23 cellular contexts compared by ENCODE assay signal in genomic region chr4:39255916-39256315, GRCh38.
A peak's percentile ranks its signal among the peaks of the same experiment; 100 is the strongest.
DNase-seq lines count a peak whose midpoint lies in the region; ATAC-seq and TF ChIP-seq lines count a peak whose summit lies in the region.
"Had no signal": no experiment of that assay in that cellular context is flagged by ENCODE, and none has a peak within 500 bp of the region (broad histone marks: within the 10 kb centered on the region; RNA-seq: fewer than 3 reads in every experiment).

No MANE protein-coding gene starts in this region.

- TF ChIP-seq POLR2A in breast epithelium (IDR thresholded peaks at IDR 0.05) (no peak), uterus (IDR thresholded peaks at IDR 0.05) (no peak)

- peaks cover 38% of the 10 kb centered on the region for H3K36me3 Mint-ChIP-seq in MCF 10A (ENCODE audit: insufficient read depth, unreplicated experiment)

- 29 to 34% methylated on average over 5 of the region's 5 CpGs for WGBS in aorta, 2 donors

- intact Hi-C loops in MCF 10A (cut with micrococcal nuclease) (no loop called here), breast epithelium (cut with DNase I; ENCODE audit: low total_unique reads) (no loop called here), aorta (cut with DNase I) (loop anchor here in 1 of 2 donors (1.0 to 2.0 kb wide), 2 partner anchors 19 to 74 kb away; partner anchors contain the start of gene WDR19), uterus (cut with DNase I; ENCODE audit: low total_unique reads) (no loop called here)

- peaks cover 5% of the 10 kb centered on the region for H3K4me1 Mint-ChIP-seq in MCF 10A (ENCODE audit: insufficient read depth, unreplicated experiment)
- H3K4me1 Mint-ChIP-seq: central memory CD8-positive, alpha-beta T cell; IgD-negative memory B cell; natural killer cell had no signal

- H3K9me3 ChIP-seq in breast epithelium = no peaks in the 10 kb centered on the region
- H3K9me3 ChIP-seq in aorta (ENCODE audit: control insufficient read depth, low read length) = no peaks in the 10 kb centered on the region
- H3K9me3 ChIP-seq in uterus = no peaks in the 10 kb centered on the region
- H3K9me3 ChIP-seq: HAP-1, lower lobe of right lung, vagina had no signal

- H3K27me3 ChIP-seq in breast epithelium (no peaks in the 10 kb centered on the region), aorta (ENCODE audit: control insufficient read depth in 1 of 2, insufficient read depth in 2 of 2, low read length in 1 of 2) (no peaks in the 10 kb centered on the region), uterus (no peaks in the 10 kb centered on the region)
- H3K27me3 ChIP-seq: BLaER1 treated with 17β-estradiol and CSF1 and Interleukin-3, amounts not matched to agents 10 nM and 100 nM; vagina had no signal

- CTCF ChIA-PET in MCF 10A (lab: Yijun Ruan, JAX) = interaction anchor here (0.6 kb wide), 1 partner anchor 14 kb away, joined by 3 read pairs; no protein-coding TSS in a partner anchor

- H3K4me3 ChIP-seq in breast epithelium = no peak overlapping the region
- no peak overlapping the region for H3K4me3 ChIP-seq in coronary artery
- H3K4me3 ChIP-seq in aorta (ENCODE audit: low read length in 2 of 2) = no peak overlapping the region
- H3K4me3 ChIP-seq in uterus = no peak overlapping the region
- H3K4me3 ChIP-seq: BLaER1 treated with 17β-estradiol and CSF1 and Interleukin-3, amounts not matched to agents 10 nM and 100 nM; HAP-1; lower lobe of right lung; vagina had no signal

- H3K27ac Mint-ChIP-seq in MCF 10A (ENCODE audit: low read depth, unreplicated experiment) = peak overlapping the region; percentile 6
- H3K27ac Mint-ChIP-seq: effector memory CD8-positive, alpha-beta T cell; natural killer cell; progenitor cell of endocrine pancreas had no signal

- no peak overlapping the region for H3K4me3 Mint-ChIP-seq in MCF 10A (ENCODE audit: unreplicated experiment)
- H3K4me3 Mint-ChIP-seq: central memory CD8-positive, alpha-beta T cell; effector memory CD8-positive, alpha-beta T cell; IgD-negative memory B cell; natural killer cell had no signal

- peak; percentile 15 for ATAC-seq in aorta (ENCODE audit: low FRiP score)
- ATAC-seq: effector memory CD8-positive, alpha-beta T cell; lower lobe of right lung; natural killer cell had no signal

- H3K27ac ChIP-seq in breast epithelium (no peak overlapping the region), coronary artery (peak overlapping the region; percentile 36 to 44), aorta (ENCODE audit: low read depth in 1 of 2, low read length in 2 of 2) (peak overlapping the region; percentile 59 to 94), uterus (no peak overlapping the region)
- H3K27ac ChIP-seq: BLaER1 treated with 17β-estradiol and CSF1 and Interleukin-3, amounts not matched to agents 10 nM and 100 nM; lower lobe of right lung; RWPE1; vagina had no signal

- no peak for TF ChIP-seq CTCF in MCF 10A (IDR thresholded peaks at IDR 0.05; ENCODE audit: unreplicated experiment)
- TF ChIP-seq CTCF in breast epithelium (IDR thresholded peaks at IDR 0.05) = no peak
- no peak for TF ChIP-seq CTCF in coronary artery (IDR thresholded peaks at IDR 0.05)
- TF ChIP-seq CTCF in uterus (IDR thresholded peaks at IDR 0.05) = no peak

- BruUV-seq in MCF 10A (replicated peaks; lab: Mats Ljungman, UMichigan) = no TSS peak

- DNase-seq in MCF 10A (ENCODE audit: unreplicated experiment) (no peak), breast epithelium (ENCODE audit: low spot score in 2 of 2) (no peak), coronary artery (ENCODE audit: low spot score) (no peak), myocyte (ENCODE audit: low read depth) (peak; percentile 49), aorta (no peak), uterus (no peak), NCI-H146 treated with DMSO at 0.1 percent for 48 hours (lab: John Stamatoyannopoulos, UW; ENCODE audit: unreplicated experiment) (no peak)
- no peak for DNase-seq in effector CD8-positive, alpha-beta T cell (lab: John Stamatoyannopoulos, UW)
- DNase-seq: activated T-cell treated with anti-CD3 and anti-CD28 coated beads for 4 hours; effector memory CD8-positive, alpha-beta T cell; lower lobe of right lung; natural killer cell; NCI-H146; NCI-H446; stimulated activated CD4-positive, alpha-beta T cell treated with anti-CD3 and anti-CD28 coated beads, Interleukin-4, amount 100 ng/mL, for 24 hours; T-helper 1 cell had no signal

- POLR2A ChIA-PET in MCF 10A (lab: Yijun Ruan, JAX) = no interaction called here

- no peaks in the 10 kb centered on the region for H3K36me3 ChIP-seq in breast epithelium
- H3K36me3 ChIP-seq in aorta (ENCODE audit: control insufficient read depth in 1 of 2, insufficient read depth in 2 of 2, low read length in 1 of 2) = no peaks in the 10 kb centered on the region
- no peaks in the 10 kb centered on the region for H3K36me3 ChIP-seq in uterus

- no peaks in the 10 kb centered on the region for H3K27me3 Mint-ChIP-seq in MCF 10A (ENCODE audit: insufficient read depth, unreplicated experiment)
- H3K27me3 Mint-ChIP-seq: central memory CD8-positive, alpha-beta T cell; effector memory CD8-positive, alpha-beta T cell; IgD-negative memory B cell; progenitor cell of endocrine pancreas had no signal

- H3K4me1 ChIP-seq in breast epithelium (no peaks in the 10 kb centered on the region), aorta (ENCODE audit: control insufficient read depth in 1 of 2, insufficient read depth in 2 of 2, low read length in 2 of 2) (peaks cover 0 to 4% of the 10 kb centered on the region in 2 donors), uterus (no peaks in the 10 kb centered on the region)
- H3K4me1 ChIP-seq: BLaER1 treated with 17β-estradiol and CSF1 and Interleukin-3, amounts not matched to agents 10 nM and 100 nM; lower lobe of right lung; vagina had no signal

- no peaks in the 10 kb centered on the region for H3K9me3 Mint-ChIP-seq in MCF 10A (ENCODE audit: unreplicated experiment)
- H3K9me3 Mint-ChIP-seq: central memory CD8-positive, alpha-beta T cell; effector memory CD8-positive, alpha-beta T cell; IgD-negative memory B cell; natural killer cell had no signal

Comparison
In these comparisons a context has a peak if more than half of its experiments do, and no peak if none do; other contexts are left out.
1. H3K27ac ChIP-seq: peak in coronary artery (2 of 2) and aorta (2 of 2); none in breast epithelium (0 of 2) and uterus (0 of 2).